Comparison of ENCODE assay signal across 8 cellular contexts in the genomic region with DNA sequence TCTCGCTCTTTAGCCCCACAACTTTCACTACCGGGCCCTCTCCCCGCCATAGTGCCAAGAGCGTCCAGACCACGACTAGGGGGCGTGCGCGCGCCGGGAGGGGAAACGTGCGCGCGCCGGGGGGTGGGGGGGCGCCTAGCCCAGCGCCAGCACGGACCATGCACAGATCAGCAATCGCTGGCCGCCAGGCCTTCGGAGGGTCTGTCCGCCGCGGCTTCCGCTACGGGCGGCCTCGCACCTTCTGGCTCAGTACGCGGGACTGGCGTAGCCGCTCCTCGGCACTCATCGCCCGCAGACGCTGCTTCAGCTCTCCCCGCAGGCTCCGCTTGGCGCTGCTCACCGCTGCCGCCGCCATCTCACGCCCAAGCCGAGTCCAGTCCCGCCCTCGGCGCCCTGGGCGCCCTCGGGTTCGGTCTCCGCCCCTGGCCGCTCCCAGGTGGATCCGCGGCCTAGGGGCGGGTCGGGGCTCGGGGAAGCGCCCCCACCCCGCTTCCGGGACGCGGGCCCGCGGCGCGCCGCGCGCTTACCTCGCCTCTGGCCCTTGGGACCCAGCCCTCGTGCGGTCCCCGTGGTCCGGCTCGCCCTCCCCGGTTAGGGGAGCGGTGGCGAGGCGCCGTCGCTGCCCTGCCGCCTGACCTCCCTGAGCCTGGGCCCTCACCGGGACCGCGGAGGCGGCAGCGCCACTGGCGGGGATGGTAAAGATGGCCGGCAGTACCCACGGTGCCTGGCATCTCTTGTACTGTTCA. TPM values are rescaled to one million over a fixed set of nuclear protein-coding genes. Genes with fewer than 3 reads are reported as not detected.
DNase-seq lines count a peak whose midpoint lies in the region; ATAC-seq and TF ChIP-seq lines count a peak whose summit lies in the region.

A gene (minus strand): TSS at position 381 of the 746 bp plus-strand sequence. CDS start 26 bp downstream, at position 355.

- no peaks in the 10 kb centered on the region for H3K27me3 ChIP-seq in endodermal cell (ENCODE audit: control insufficient read depth, insufficient read depth, low read length, poor library complexity, severe bottlenecking)

- 0 to 1% methylated on average over 22 to 90 of the region's 90 CpGs for WGBS in endodermal cell (ENCODE audit: insufficient coverage in 1 of 2, insufficient read length in 1 of 2), 2 experiments
- WGBS in mesodermal cell (ENCODE audit: insufficient coverage in 2 of 2), 2 experiments, result 0 to 2% methylated on average over 59 to 80 of the region's 90 CpGs

- H3K27me3 Mint-ChIP-seq in endodermal cell (ENCODE audit: insufficient read depth), result no peaks in the 10 kb centered on the region

- H3K9me3 ChIP-seq in endodermal cell (ENCODE audit: control insufficient read depth, low read length) (no peaks in the 10 kb centered on the region), mesodermal cell (ENCODE audit: control insufficient read depth, low read length) (no peaks in the 10 kb centered on the region)

- H3K4me1 ChIP-seq in endodermal cell (ENCODE audit: control insufficient read depth, insufficient read depth, low read length) (no peaks in the 10 kb centered on the region), mesodermal cell (ENCODE audit: control insufficient read depth, insufficient read depth, low read length, poor library complexity, severe bottlenecking) (peaks cover 3% of the 10 kb centered on the region)

- peak; percentile 65 for TF ChIP-seq CTCF in endodermal cell (conservative IDR thresholded peaks at IDR 0.05)

- ATAC-seq in GM19438 (IDR thresholded peaks at IDR 0.05; ENCODE audit: low read depth, unreplicated experiment) (peak; percentile 61), HG03571 (IDR thresholded peaks at IDR 0.05; ENCODE audit: unreplicated experiment) (peak; percentile 68)

- H3K4me3 Mint-ChIP-seq in endodermal cell, result peak within 1 kb of the TSS; percentile 89

- peaks cover 16% of the 10 kb centered on the region for H3K36me3 Mint-ChIP-seq in endodermal cell (ENCODE audit: low read depth)

- peak within 1 kb of the TSS; percentile 80 for H3K9ac ChIP-seq in endodermal cell (ENCODE audit: extremely low read depth, low read length, poor library complexity, severe bottlenecking)

- DNase-seq in CMK (ENCODE audit: low read depth) (peak; percentile 84), NOMO-1 (lab: John Stamatoyannopoulos, UW; ENCODE audit: unreplicated experiment in 2 of 2) (peak; percentile 70 to 85), endodermal cell (peak; percentile 91)
- peak; percentile 31 to 52 (median 44) for DNase-seq in activated CD8-positive, alpha-beta memory T cell treated with anti-CD3 and anti-CD28 coated beads for 48 hours (ENCODE audit: low read depth in 2 of 3, low spot score in 2 of 3)
- DNase-seq in stimulated activated CD8-positive, alpha-beta memory T cell treated with anti-CD3 and anti-CD28 coated beads, Interleukin-15, amount 100 ng/mL, for 4 hours (ENCODE audit: low read depth in 2 of 2), result peak; percentile 29 to 59

- H3K9me3 Mint-ChIP-seq in endodermal cell, result no peaks in the 10 kb centered on the region

- peaks cover 30% of the 10 kb centered on the region for H3K4me1 Mint-ChIP-seq in endodermal cell

- peak within 1 kb of the TSS; percentile 98 for H3K27ac Mint-ChIP-seq in endodermal cell

- H3K27ac ChIP-seq in endodermal cell (ENCODE audit: low read depth, low read length) (peak within 1 kb of the TSS; percentile 75), mesodermal cell (ENCODE audit: low read depth, low read length, severe bottlenecking) (peak within 1 kb of the TSS; percentile 90)

- peak within 1 kb of the TSS; percentile 96 for H3K4me3 ChIP-seq in endodermal cell (ENCODE audit: low read length)
- peak within 1 kb of the TSS; percentile 59 for H3K4me3 ChIP-seq in mesodermal cell (ENCODE audit: extremely low read depth, insufficient read depth, low read length, poor library complexity, severe bottlenecking)

- H3K36me3 ChIP-seq in endodermal cell (ENCODE audit: control insufficient read depth, insufficient read depth, low read length) (no peaks in the 10 kb centered on the region), mesodermal cell (ENCODE audit: control insufficient read depth, insufficient read depth, low read length) (peaks cover 5% of the 10 kb centered on the region)

RNA-seq across cellular contexts. Expression of the gene that starts here (rescaled TPM):
- total RNA-seq in endodermal cell, result 10 to 100 TPM; 28.2 to 33.6 TPM
- polyA plus RNA-seq in endodermal cell (2013, experiment 1 of 2), result 21.2 TPM
- 19.2 TPM for polyA plus RNA-seq in endodermal cell (2013, experiment 2 of 2)
- polyA plus RNA-seq in mesodermal cell (2013, experiment 1 of 2), result 27.2 TPM
- 28.4 TPM for polyA plus RNA-seq in mesodermal cell (2013, experiment 2 of 2)

Comparison
In these comparisons a context has a peak if more than half of its experiments do, and no peak if none do; other contexts are left out.
1. Peak in every context shown above with its lines: DNase-seq, ATAC-seq, H3K4me3 ChIP-seq and H3K27ac ChIP-seq.